Comparison of ENCODE assay signal across 20 cellular contexts in the genomic region with DNA sequence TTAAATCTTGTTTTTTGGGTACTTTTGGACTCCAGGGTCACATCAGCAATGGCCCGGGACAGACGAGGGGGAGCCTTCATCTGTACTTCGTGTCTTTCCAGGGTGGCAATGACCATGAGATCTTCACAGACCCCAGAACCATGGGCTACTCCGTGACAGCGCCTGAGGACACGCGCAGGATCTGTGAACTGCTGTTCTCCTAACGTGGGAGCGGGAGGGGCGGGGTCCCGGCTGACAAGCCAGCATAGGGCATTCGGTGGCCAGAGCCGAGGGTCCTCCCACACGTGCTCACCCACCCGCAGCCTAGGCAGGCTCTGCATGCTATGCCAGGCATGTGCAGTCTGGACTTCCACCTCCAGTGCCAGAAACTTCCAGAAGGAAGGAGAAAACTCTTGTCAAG. TPM values are rescaled to one million over a fixed set of nuclear protein-coding genes. Genes with fewer than 3 reads are reported as not detected.
DNase-seq lines count a peak whose midpoint lies in the region; ATAC-seq, FAIRE-seq and TF ChIP-seq lines count a peak whose summit lies in the region.
"Had no signal": no experiment of that assay in that cellular context is flagged by ENCODE, and none has a peak within 500 bp of the region (broad histone marks: within the 10 kb centered on the region; RNA-seq: fewer than 3 reads in every experiment).

No MANE protein-coding gene starts in this region.

- H4K20me1 ChIP-seq in GM12878 (ENCODE audit: control insufficient read depth, insufficient read depth): no peaks in the 10 kb centered on the region; the same call in none of the 2 replicates

- H3K27me3 ChIP-seq in GM12878 (replicated peaks in 1 of 2; ENCODE audit: control insufficient read depth in 2 of 2, insufficient read depth in 2 of 2, low read length in 1 of 2): no peaks in the 10 kb centered on the region
- H3K27me3 ChIP-seq: foreskin keratinocyte, pancreas had no signal

- TF ChIP-seq CTCF in GM12878 (IDR thresholded peaks at IDR 0.05 in 2 of 3, conservative IDR thresholded peaks at IDR 0.05 in 1 of 3; ENCODE audit: control insufficient read depth in 2 of 3, extremely low read depth in 1 of 3, insufficient read depth in 1 of 3, low read depth in 3 of 3, low read length in 3 of 3): no peak

- no peak for ATAC-seq in GM12878
- ATAC-seq: foreskin keratinocyte; left lobe of liver; stimulated activated memory B cell treated with anti-CD40 and anti-IgM and Interleukin-4, amounts not matched to agents 10 μg/mL and 1 μg/mL and 100 μg/mL, for 72 hours had no signal

- H3K79me2 ChIP-seq in GM12878 (ENCODE audit: control insufficient read depth, insufficient read depth, low read length): no peaks in the 10 kb centered on the region

- peak; percentile 25; the same call in 1 of the 2 replicates for TF ChIP-seq POLR2A in GM12878 (IDR thresholded peaks at IDR 0.05; ENCODE audit: low read depth, low read length)

- no peaks in the 10 kb centered on the region; the same call in 1 of the 2 replicates for H3K4me1 ChIP-seq in GM12878 (ENCODE audit: control insufficient read depth, insufficient read depth, low read length)
- H3K4me1 ChIP-seq: pancreas had no signal

- no peak for TF ChIP-seq RAD21 in GM12878 (IDR thresholded peaks at IDR 0.05; ENCODE audit: insufficient read depth, low read depth, low read length)

- CTCF ChIA-PET in GM12878 (lab: Yijun Ruan, JAX): no interaction called here

- SMC1A ChIA-PET in GM12878 (lab: Charles Lee; ENCODE audit: uncharacterized antibody, unreplicated experiment): no interaction called here

- in situ Hi-C loops in GM12878 (cut with MboI): no loop called here

- no TSS peak for BruUV-seq in GM12878 (replicated peaks; lab: Mats Ljungman, UMichigan)

- no peaks in the 10 kb centered on the region for H3K9me3 ChIP-seq in GM12878 (replicated peaks; ENCODE audit: control insufficient read depth, insufficient read depth, low read length)
- H3K9me3 ChIP-seq: pancreas had no signal

- WGBS in GM12878 (ENCODE audit: insufficient coverage, insufficient replicate concordance, low lambda C conversion rate, missing lambda C conversion rate): 93% methylated on average over 15 of the region's 15 CpGs

- H3K9ac ChIP-seq in GM12878 (ENCODE audit: control insufficient read depth, insufficient read depth, low read length): no peak overlapping the region

- H2AFZ ChIP-seq in GM12878 (ENCODE audit: control insufficient read depth, low read depth, low read length): no peak overlapping the region

- H3K36me3 ChIP-seq in GM12878 (ENCODE audit: control insufficient read depth in 2 of 2, insufficient read depth in 2 of 2, low read length in 1 of 2): peaks cover 37 to 44% of the 10 kb centered on the region in 2 experiments

- no peak for TF ChIP-seq EP300 in GM12878 (IDR thresholded peaks at IDR 0.05; ENCODE audit: borderline replicate concordance in 1 of 2, control insufficient read depth in 1 of 2, low read depth in 2 of 2, low read length in 2 of 2)

- DNase-seq in activated CD8-positive, alpha-beta memory T cell treated with anti-CD3 and anti-CD28 coated beads for 24 hours: peak; percentile 48
- no peak for DNase-seq in activated CD8-positive, alpha-beta memory T cell treated with anti-CD3 and anti-CD28 coated beads, Interleukin-2, amount 50 U/mL, for 4 hours
- DNase-seq in GM12878 (ENCODE audit: low read depth, low spot score): no peak
- peak; percentile 55 for DNase-seq in posterior vena cava (ENCODE audit: low spot score)
- DNase-seq in NCI-H1436 (lab: John Stamatoyannopoulos, UW): no peak
- DNase-seq in stimulated activated CD4-positive, alpha-beta T cell treated with anti-CD3 and anti-CD28 coated beads, Interleukin-4, amount 100 ng/mL, for 1 hour: no peak
- DNase-seq: 8988T; activated effector memory CD4-positive, alpha-beta T cell treated with anti-CD3 and anti-CD28 coated beads, Interleukin-2, amount 50 U/mL, for 16 hours; foreskin keratinocyte; MV-4-11; NCI-H2029 treated with DMSO at 0.1 percent for 48 hours; SHP77 treated with DMSO at 0.1 percent for 48 hours had no signal

- no peak overlapping the region for H3K27ac ChIP-seq in GM12878 (ENCODE audit: control insufficient read depth, insufficient read depth)
- H3K27ac ChIP-seq: C4-2B, foreskin keratinocyte, pancreas had no signal

- RAD21 ChIA-PET in GM12878 (lab: Charles Lee; ENCODE audit: unreplicated experiment): no interaction called here

- POLR2A ChIA-PET in GM12878 (lab: Charles Lee): no interaction called here

- H3K4me2 ChIP-seq in GM12878 (ENCODE audit: control insufficient read depth, insufficient read depth): no peak overlapping the region

- no peak overlapping the region for H3K4me3 ChIP-seq in GM12878
- H3K4me3 ChIP-seq: pancreas had no signal

- FAIRE-seq in GM12878 (lab: Jason Lieb, UNC): no peak
- FAIRE-seq: endothelial cell of umbilical vein, pancreas had no signal

- intact Hi-C loops in GM12878 (cut with micrococcal nuclease; ENCODE audit: unreplicated experiment): no loop called here
- intact Hi-C loops in posterior vena cava (cut with DNase I): no loop called here

RNA-seq across cellular contexts. Expression of gene CARHSP1, which starts 21.2 kb away (rescaled TPM):
- 27.6 and 29.2 TPM in 2 replicates for total RNA-seq in GM12878 (2013; cell fraction: nucleolus; rRNA removed)
- total RNA-seq in GM12878 (2014; rRNA removed) (92.3 and 109 TPM in 2 replicates), GM12878 (2014; rRNA removed; fragmentation: Illumina TruSeq; extraction: Trizol) (40.5 and 45.0 TPM in 2 replicates), GM12878 (2021) (61.3 and 68.6 TPM in 2 replicates), posterior vena cava (10 to 100 TPM; 39.8 to 44.0 TPM)
- 45.4 TPM for polyA plus RNA-seq in GM12878 (2011; ENCODE audit: low read depth)
- polyA plus RNA-seq in GM12878 (2011; rRNA removed) (39.2 and 65.3 TPM in 2 replicates), GM12878 (2014; fragmentation: Illumina TruSeq; extraction: Trizol) (24.7 and 34.1 TPM in 2 replicates), GM12878 (2014; fragmentation: Nextera tagmentation; extraction: Ambion mirVana) (1 to 10 TPM; 5.5 to 8.4 TPM), GM12878 (2014; rRNA removed) (104 and 112 TPM in 2 replicates), GM12878 (2016; fragmentation: Nextera tagmentation; extraction: Ambion mirVana) (10 to 100 TPM; 83.2 to 86.2 TPM)
- polyA plus RNA-seq in GM12878 (2011; cell fraction: cytosol; rRNA removed): 94.4 and 162 TPM in 2 replicates
- 80.8 and 81.4 TPM in 2 replicates for polyA plus RNA-seq in GM12878 (2011; cell fraction: nucleus; rRNA removed)
- polyA plus RNA-seq in GM12878 (2012): 61.2 and 68.1 TPM in 2 replicates
- polyA minus RNA-seq in GM12878 (2011; rRNA and poly(A)+ RNA removed): 81.6 and 120 TPM in 2 replicates
- polyA minus RNA-seq in GM12878 (2011; cell fraction: cytosol; rRNA and poly(A)+ RNA removed): 39.4 and 40.0 TPM in 2 replicates
- polyA minus RNA-seq in GM12878 (2011; cell fraction: nucleus; rRNA and poly(A)+ RNA removed): 15.8 and 26.4 TPM in 2 replicates

RNA-seq across cellular contexts. Expression of gene LITAFD, which starts 34.5 kb away (rescaled TPM):
- total RNA-seq in GM12878 (2013; cell fraction: nucleolus; rRNA removed): not detected in 2 replicates
- total RNA-seq in GM12878 (2014; rRNA removed) (not detected in 2 replicates), GM12878 (2014; rRNA removed; fragmentation: Illumina TruSeq; extraction: Trizol) (not detected in 2 replicates), GM12878 (2021) (not detected in 2 replicates), posterior vena cava (not detected)
- polyA plus RNA-seq in GM12878 (2011; ENCODE audit: low read depth): not detected
- polyA plus RNA-seq in GM12878 (2011; rRNA removed) (not detected in 2 replicates), GM12878 (2014; fragmentation: Illumina TruSeq; extraction: Trizol) (not detected in 2 replicates), GM12878 (2014; fragmentation: Nextera tagmentation; extraction: Ambion mirVana) (not detected), GM12878 (2014; rRNA removed) (not detected in 2 replicates), GM12878 (2016; fragmentation: Nextera tagmentation; extraction: Ambion mirVana) (not detected)
- polyA plus RNA-seq in GM12878 (2011; cell fraction: cytosol; rRNA removed): not detected in 2 replicates
- polyA plus RNA-seq in GM12878 (2011; cell fraction: nucleus; rRNA removed): not detected in 2 replicates
- not detected in 2 replicates for polyA plus RNA-seq in GM12878 (2012)
- not detected in 2 replicates for polyA minus RNA-seq in GM12878 (2011; rRNA and poly(A)+ RNA removed)
- not detected in 2 replicates for polyA minus RNA-seq in GM12878 (2011; cell fraction: cytosol; rRNA and poly(A)+ RNA removed)
- not detected in 2 replicates for polyA minus RNA-seq in GM12878 (2011; cell fraction: nucleus; rRNA and poly(A)+ RNA removed)
- total RNA-seq: aorta, endothelial cell of umbilical vein, foreskin keratinocyte, left lobe of liver, pancreas, urinary bladder had no signal
- polyA plus RNA-seq: aorta, endothelial cell of umbilical vein, foreskin keratinocyte, IgD-negative memory B cell, pancreas, urinary bladder had no signal

RNA-seq across cellular contexts. Expression of gene PMM2, which starts 50.0 kb away (rescaled TPM):
- 171 and 173 TPM in 2 replicates for total RNA-seq in GM12878 (2013; cell fraction: nucleolus; rRNA removed)
- total RNA-seq in GM12878 (2014; rRNA removed) (52.0 and 52.3 TPM in 2 replicates), GM12878 (2014; rRNA removed; fragmentation: Illumina TruSeq; extraction: Trizol) (56.2 and 58.1 TPM in 2 replicates), GM12878 (2021) (51.6 and 61.4 TPM in 2 replicates), posterior vena cava (10 to 100 TPM; 26.1 to 30.6 TPM)
- polyA plus RNA-seq in GM12878 (2011; ENCODE audit: low read depth): 31.9 TPM
- polyA plus RNA-seq in GM12878 (2011; rRNA removed) (33.2 and 46.7 TPM in 2 replicates), GM12878 (2014; fragmentation: Illumina TruSeq; extraction: Trizol) (69.4 and 108 TPM in 2 replicates), GM12878 (2014; fragmentation: Nextera tagmentation; extraction: Ambion mirVana) (10 to 100 TPM; 22.6 to 24.2 TPM), GM12878 (2014; rRNA removed) (57.5 TPM in 2 replicates), GM12878 (2016; fragmentation: Nextera tagmentation; extraction: Ambion mirVana) (10 to 100 TPM; 47.8 to 52.6 TPM)
- polyA plus RNA-seq in GM12878 (2011; cell fraction: cytosol; rRNA removed): 29.9 and 31.8 TPM in 2 replicates
- 33.1 and 39.8 TPM in 2 replicates for polyA plus RNA-seq in GM12878 (2011; cell fraction: nucleus; rRNA removed)
- polyA plus RNA-seq in GM12878 (2012): 34.6 and 48.5 TPM in 2 replicates
- 18.6 and 20.0 TPM in 2 replicates for polyA minus RNA-seq in GM12878 (2011; rRNA and poly(A)+ RNA removed)
- 13.7 and 14.8 TPM in 2 replicates for polyA minus RNA-seq in GM12878 (2011; cell fraction: cytosol; rRNA and poly(A)+ RNA removed)
- 19.3 and 38.4 TPM in 2 replicates for polyA minus RNA-seq in GM12878 (2011; cell fraction: nucleus; rRNA and poly(A)+ RNA removed)

RNA-seq across cellular contexts. Expression of gene TMEM186, which starts 50.2 kb away (rescaled TPM):
- 6.7 and 7.6 TPM in 2 replicates for total RNA-seq in GM12878 (2013; cell fraction: nucleolus; rRNA removed)
- total RNA-seq in GM12878 (2014; rRNA removed): 9.0 and 10.6 TPM in 2 replicates
- 11.9 and 13.0 TPM in 2 replicates for total RNA-seq in GM12878 (2014; rRNA removed; fragmentation: Illumina TruSeq; extraction: Trizol)
- total RNA-seq in GM12878 (2021): 15.8 and 16.9 TPM in 2 replicates
- polyA plus RNA-seq in GM12878 (2011; ENCODE audit: low read depth): 13.6 TPM
- 12.8 and 15.8 TPM in 2 replicates for polyA plus RNA-seq in GM12878 (2011; rRNA removed)
- polyA plus RNA-seq in GM12878 (2011; cell fraction: cytosol; rRNA removed): 16.4 and 17.9 TPM in 2 replicates
- 8.4 and 8.9 TPM in 2 replicates for polyA plus RNA-seq in GM12878 (2011; cell fraction: nucleus; rRNA removed)
- 13.8 and 14.3 TPM in 2 replicates for polyA plus RNA-seq in GM12878 (2012)
- 15.4 and 16.7 TPM in 2 replicates for polyA plus RNA-seq in GM12878 (2014; fragmentation: Illumina TruSeq; extraction: Trizol)
- polyA plus RNA-seq in GM12878 (2014; fragmentation: Nextera tagmentation; extraction: Ambion mirVana): 10 to 100 TPM; 27.3 to 28.9 TPM
- 17.2 and 17.4 TPM in 2 replicates for polyA plus RNA-seq in GM12878 (2014; rRNA removed)
- 10 to 100 TPM; 23.3 to 28.1 TPM for polyA plus RNA-seq in GM12878 (2016; fragmentation: Nextera tagmentation; extraction: Ambion mirVana)
- 8.1 and 13.8 TPM in 2 replicates for polyA minus RNA-seq in GM12878 (2011; rRNA and poly(A)+ RNA removed)
- polyA minus RNA-seq in GM12878 (2011; cell fraction: cytosol; rRNA and poly(A)+ RNA removed): 2.5 and 2.7 TPM in 2 replicates
- polyA minus RNA-seq in GM12878 (2011; cell fraction: nucleus; rRNA and poly(A)+ RNA removed): 3.6 and 4.9 TPM in 2 replicates
- total RNA-seq in posterior vena cava: 1 to 10 TPM; 5.4 to 6.4 TPM

Comparison
In these comparisons a context has a peak if more than half of its experiments do, and no peak if none do; other contexts are left out.
1. DNase-seq: peak in activated CD8-positive, alpha-beta memory T cell treated with anti-CD3 and anti-CD28 coated beads for 24 hours (single experiment) and posterior vena cava (single experiment); none in activated CD8-positive, alpha-beta memory T cell treated with anti-CD3 and anti-CD28 coated beads, Interleukin-2, amount 50 U/mL, for 4 hours (single experiment), GM12878 (single experiment), NCI-H1436 (single experiment) and stimulated activated CD4-positive, alpha-beta T cell treated with anti-CD3 and anti-CD28 coated beads, Interleukin-4, amount 100 ng/mL, for 1 hour (single experiment).